Comparison of ENCODE assay signal across 7 cellular contexts in genomic region chr3:124033360-124034015, GRCh38. TPM values are rescaled to one million over a fixed set of nuclear protein-coding genes. Genes with fewer than 3 reads are reported as not detected.
DNase-seq lines count a peak whose midpoint lies in the region; ATAC-seq, FAIRE-seq and TF ChIP-seq lines count a peak whose summit lies in the region.

TSS of gene KALRN (plus strand) at chr3:124033369.

- no peaks in the 10 kb centered on the region for H3K36me3 ChIP-seq in pancreas

- WGBS in pancreas, 2 donors: 1% methylated on average over 49 to 63 of the region's 63 CpGs

- H3K4me1 ChIP-seq in pancreas: peaks cover 0 to 4% (median 0%) of the 10 kb centered on the region in 3 donors

- H3K27me3 Mint-ChIP-seq in activated T-cell treated with anti-CD3 and anti-CD28 coated beads, Interleukin-2, amount 50 U/mL, for 4 hours (ENCODE audit: low read depth): peaks cover 25% of the 10 kb centered on the region

- H3K27ac ChIP-seq in pancreas: peak within 1 kb of the TSS; percentile 46 to 74 (median 60)

- H3K4me3 Mint-ChIP-seq in activated T-cell treated with anti-CD3 and anti-CD28 coated beads, Interleukin-2, amount 50 U/mL, for 4 hours: peak within 1 kb of the TSS; percentile 73

- peaks cover 0 to 3% (median under 1%) of the 10 kb centered on the region in 4 donors for H3K27me3 ChIP-seq in pancreas

- DNase-seq in activated T-cell treated with anti-CD3 and anti-CD28 coated beads, Interleukin-2, amount 50 U/mL, for 4 hours: peak; percentile 4
- DNase-seq in Right ventricle myocardium superior: peak; percentile 52
- DNase-seq in pancreas: peak in 5 of 6 donors; percentile 19 to 77 (median 46)
- no peak for DNase-seq in NCI-H187 (lab: John Stamatoyannopoulos, UW)
- DNase-seq in HK-2 (ENCODE audit: unreplicated experiment): no peak

- no peaks in the 10 kb centered on the region for H3K9me3 Mint-ChIP-seq in activated T-cell treated with anti-CD3 and anti-CD28 coated beads, Interleukin-2, amount 50 U/mL, for 4 hours

- H3K9me3 ChIP-seq in pancreas: no peaks in the 10 kb centered on the region

- intact Hi-C loops in Right ventricle myocardium superior (cut with DNase I): loop anchor here (5.0 kb wide), 1 partner anchor 244 kb away; no protein-coding TSS in a partner anchor
- intact Hi-C loops in pancreas (cut with DNase I): no loop called here

- peak within 1 kb of the TSS; percentile 65 to 79 (median 71) for H3K4me3 ChIP-seq in pancreas

- peak; percentile 37 for ATAC-seq in GM18907 (IDR thresholded peaks at IDR 0.05; ENCODE audit: unreplicated experiment)
- ATAC-seq in HG02852 (IDR thresholded peaks at IDR 0.05; ENCODE audit: unreplicated experiment): peak; percentile 13
- peak; percentile 34 to 44 for ATAC-seq in activated T-cell treated with anti-CD3 and anti-CD28 coated beads, Interleukin-2, amount 50 U/mL, for 4 hours
- peak; percentile 35 for ATAC-seq in Right ventricle myocardium superior (ENCODE audit: poor library complexity)
- peak; percentile 25 to 64 (median 38) for ATAC-seq in pancreas

- no peaks in the 10 kb centered on the region for H3K36me3 Mint-ChIP-seq in activated T-cell treated with anti-CD3 and anti-CD28 coated beads, Interleukin-2, amount 50 U/mL, for 4 hours (ENCODE audit: insufficient read depth)

- FAIRE-seq in pancreas (lab: Jason Lieb, UNC): no peak

- peaks cover 14% of the 10 kb centered on the region for H3K4me1 Mint-ChIP-seq in activated T-cell treated with anti-CD3 and anti-CD28 coated beads, Interleukin-2, amount 50 U/mL, for 4 hours (ENCODE audit: low read depth)

- TF ChIP-seq CTCF in pancreas (IDR thresholded peaks at IDR 0.05): no peak

RNA-seq across cellular contexts. Expression of gene KALRN, which starts in this region (rescaled TPM):
- total RNA-seq in activated T-cell treated with anti-CD3 and anti-CD28 coated beads, Interleukin-2, amount 50 U/mL, for 4 hours: 1 to 10 TPM; 1.1 to 1.5 (median 1.4) TPM
- total RNA-seq in Right ventricle myocardium superior (66.3 TPM), pancreas (10 to 100 TPM; 12.8 to 24.2 (median 14.3) TPM)
- 1 to 10 TPM; 5.3 to 9.7 TPM for polyA plus RNA-seq in pancreas

Comparison
In these comparisons a context has a peak if more than half of its experiments do, and no peak if none do; other contexts are left out.
1. RNA of gene KALRN (total RNA-seq): 66.3 TPM in Right ventricle myocardium superior (single experiment) and 12.8 to 24.2 TPM in pancreas; 1.1 to 1.5 TPM in activated T-cell treated with anti-CD3 and anti-CD28 coated beads, Interleukin-2, amount 50 U/mL, for 4 hours; every median in the first group is over 4 times any median in the second.
2. DNase-seq: peak in activated T-cell treated with anti-CD3 and anti-CD28 coated beads, Interleukin-2, amount 50 U/mL, for 4 hours (single experiment), Right ventricle myocardium superior (single experiment) and pancreas (5 of 6); none in NCI-H187 (0 of 2) and HK-2 (single experiment).
3. Peak in every context shown above with its lines, with median percentiles within 50 percentile points of each other: ATAC-seq.